In the genomic region with DNA sequence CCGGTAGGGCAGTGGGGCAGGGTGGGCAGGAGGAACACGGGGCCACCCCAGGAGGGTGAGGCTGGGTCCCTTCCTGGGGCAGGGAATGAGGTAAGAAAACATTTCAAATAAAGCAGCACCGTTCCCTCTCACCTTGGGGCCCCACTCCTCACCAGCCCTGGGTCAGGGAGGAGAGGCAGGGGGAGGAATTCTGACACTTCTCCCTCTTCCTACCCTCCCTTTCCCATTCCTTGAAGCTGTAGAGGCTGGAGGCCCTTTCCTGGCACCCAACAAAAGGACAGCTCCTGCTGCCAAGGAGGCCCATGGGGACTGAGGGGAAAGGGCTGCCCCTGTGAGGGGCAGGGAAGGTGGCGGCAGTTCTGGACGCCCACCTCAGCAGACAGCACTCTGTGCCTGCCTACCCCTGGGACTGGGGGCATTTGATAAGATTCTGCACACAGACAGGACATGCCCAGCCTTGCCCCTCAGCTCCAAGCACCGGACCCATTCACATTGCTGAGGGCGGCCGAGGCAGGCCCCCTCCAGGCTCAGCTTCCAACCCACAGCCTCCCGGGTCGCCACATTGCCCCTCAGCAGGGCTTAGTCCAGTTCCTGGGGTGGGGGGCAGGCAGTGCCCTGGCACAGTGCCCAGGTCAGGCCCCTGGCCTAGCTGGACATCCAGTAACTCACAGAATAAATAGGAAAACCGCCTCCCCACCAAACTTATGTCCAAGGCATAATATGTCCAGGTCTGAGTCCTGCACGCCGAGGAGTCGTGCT, we compare ENCODE assay signal across 1 cellular context.
TF ChIP-seq lines count a peak whose summit lies in the region.

No MANE protein-coding gene starts in this region.

TF ChIP-seq in HepG2, 621 proteins besides CTCF, POLR2A, EP300 and RAD21:
- TF ChIP-seq SSRP1 (CRISPR knock-in tag; IDR thresholded peaks at IDR 0.05) (peak; percentile 13; the same call in 1 of the 2 replicates), AGO2 (optimal IDR thresholded peaks at IDR 0.05; ENCODE audit: low read depth, low read length) (peak; percentile 79), HMGA1 (CRISPR knock-in tag; conservative IDR thresholded peaks at IDR 0.05) (no peak), HNRNPL (IDR thresholded peaks at IDR 0.05; ENCODE audit: low read depth, low read length) (0 out of 2 replicates have a peak, but pooled peaks have one; percentile 45), ZNF816 (CRISPR knock-in tag; IDR thresholded peaks at IDR 0.05; ENCODE audit: borderline replicate concordance) (no peak), RBFOX2 (IDR thresholded peaks at IDR 0.05; ENCODE audit: low read depth, low read length) (peak; percentile 59), ZNF772 (CRISPR knock-in tag; IDR thresholded peaks at IDR 0.05) (no peak), SNAPC4 (CRISPR knock-in tag; IDR thresholded peaks at IDR 0.05) (no peak), NFYC (CRISPR knock-in tag; IDR thresholded peaks at IDR 0.05) (no peak), ZNF292 (CRISPR knock-in tag; IDR thresholded peaks at IDR 0.05; ENCODE audit: borderline replicate concordance, low read depth) (no peak), ZFY (CRISPR knock-in tag; IDR thresholded peaks at IDR 0.05) (no peak), GABPA (IDR thresholded peaks at IDR 0.05; ENCODE audit: low read depth, low read length) (no peak), GABPA (CRISPR knock-in tag; IDR thresholded peaks at IDR 0.05; ENCODE audit: low read depth) (no peak), ZSCAN5A (CRISPR knock-in tag; IDR thresholded peaks at IDR 0.05; ENCODE audit: borderline replicate concordance) (no peak), ZMYM3 (CRISPR knock-in tag; IDR thresholded peaks at IDR 0.05) (no peak), ZNF281 (CRISPR knock-in tag; IDR thresholded peaks at IDR 0.05; ENCODE audit: borderline replicate concordance) (no peak), SALL1 (CRISPR knock-in tag; IDR thresholded peaks at IDR 0.05) (no peak), POLR2AphosphoS5 (IDR thresholded peaks at IDR 0.05; ENCODE audit: low read depth, low read length) (no peak), ZNF296 (CRISPR knock-in tag; conservative IDR thresholded peaks at IDR 0.05) (no peak), FOXC1 (CRISPR knock-in tag; IDR thresholded peaks at IDR 0.05; ENCODE audit: borderline replicate concordance) (no peak), TCF7L2 (IDR thresholded peaks at IDR 0.05; ENCODE audit: low read depth, low read length) (no peak)
- TF ChIP-seq, protein P1, sequence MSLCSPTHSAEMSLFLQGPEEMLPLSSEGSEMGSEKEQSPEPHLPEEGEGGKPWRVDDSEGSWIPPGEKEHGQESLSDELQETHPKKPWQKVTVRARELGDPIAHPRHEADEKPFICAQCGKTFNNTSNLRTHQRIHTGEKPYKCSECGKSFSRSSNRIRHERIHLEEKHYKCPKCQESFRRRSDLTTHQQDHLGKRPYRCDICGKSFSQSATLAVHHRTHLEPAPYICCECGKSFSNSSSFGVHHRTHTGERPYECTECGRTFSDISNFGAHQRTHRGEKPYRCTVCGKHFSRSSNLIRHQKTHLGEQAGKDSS (CRISPR knock-in tag; IDR thresholded peaks at IDR 0.05; ENCODE audit: borderline replicate concordance, low read depth), result no peak
- TF ChIP-seq, protein P2, sequence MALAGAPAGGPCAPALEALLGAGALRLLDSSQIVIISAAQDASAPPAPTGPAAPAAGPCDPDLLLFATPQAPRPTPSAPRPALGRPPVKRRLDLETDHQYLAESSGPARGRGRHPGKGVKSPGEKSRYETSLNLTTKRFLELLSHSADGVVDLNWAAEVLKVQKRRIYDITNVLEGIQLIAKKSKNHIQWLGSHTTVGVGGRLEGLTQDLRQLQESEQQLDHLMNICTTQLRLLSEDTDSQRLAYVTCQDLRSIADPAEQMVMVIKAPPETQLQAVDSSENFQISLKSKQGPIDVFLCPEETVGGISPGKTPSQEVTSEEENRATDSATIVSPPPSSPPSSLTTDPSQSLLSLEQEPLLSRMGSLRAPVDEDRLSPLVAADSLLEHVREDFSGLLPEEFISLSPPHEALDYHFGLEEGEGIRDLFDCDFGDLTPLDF (CRISPR knock-in tag; IDR thresholded peaks at IDR 0.05), result no peak
